Comparison of ENCODE assay signal across 1 cellular context in the genomic region with DNA sequence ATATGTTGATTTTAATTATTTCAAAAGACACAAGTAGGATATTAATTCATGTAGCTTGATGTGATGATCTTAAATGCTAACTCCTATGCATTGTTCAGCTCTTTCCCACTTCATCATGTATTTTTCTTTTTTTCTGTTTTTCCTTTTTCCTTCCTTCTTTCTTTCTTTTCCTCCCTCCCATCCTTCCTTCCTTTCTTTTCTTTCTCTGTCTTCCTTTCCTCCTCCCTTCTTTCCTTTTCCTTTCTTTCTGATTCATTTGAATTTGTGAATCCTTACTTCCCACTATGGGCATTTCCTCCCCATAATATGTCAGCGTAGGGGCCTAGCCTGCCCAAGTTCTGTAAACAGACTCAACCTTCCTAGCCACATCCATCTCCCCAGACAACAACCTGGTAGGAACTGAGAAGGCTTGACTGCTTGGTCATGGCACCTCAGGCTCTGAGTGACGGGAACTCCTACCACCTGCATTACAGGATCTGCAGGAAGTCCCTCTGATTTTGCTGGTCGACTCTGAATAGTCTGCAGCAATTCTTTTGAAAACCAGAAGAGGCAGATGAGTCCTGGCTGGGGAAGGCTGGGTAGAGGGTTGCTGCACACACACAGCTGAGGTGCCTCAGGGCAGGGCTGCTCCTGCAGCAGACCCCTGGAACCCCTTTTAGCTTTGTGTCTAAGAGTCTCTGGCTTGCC.
TF ChIP-seq lines count a peak whose summit lies in the region.

No MANE protein-coding gene starts in this region.

TF ChIP-seq in GM23338, 12 proteins besides CTCF, POLR2A, EP300 and RAD21 (continued from another document):
- TF ChIP-seq ZNF462 (CRISPR knock-in tag; IDR thresholded peaks at IDR 0.05) (no peak), EZH2 (IDR thresholded peaks at IDR 0.05; ENCODE audit: low read depth, unreplicated experiment) (no peak), CREB1 (CRISPR knock-in tag; IDR thresholded peaks at IDR 0.05; ENCODE audit: low read depth) (no peak), ZNF331 (CRISPR knock-in tag; IDR thresholded peaks at IDR 0.05; ENCODE audit: low read depth) (no peak), JUNB (IDR thresholded peaks at IDR 0.05; ENCODE audit: unreplicated experiment) (no peak), STAT1 (IDR thresholded peaks at IDR 0.05; ENCODE audit: unreplicated experiment) (no peak)
